Comparison of ENCODE assay signal across 35 cellular contexts in genomic region chr2:121030523-121030922, GRCh38.
"Had no signal": no experiment of that assay in that cellular context is flagged by ENCODE, and none has a peak within 500 bp of the region (broad histone marks: within the 10 kb centered on the region; RNA-seq: fewer than 3 reads in every experiment).

No MANE protein-coding gene starts in this region.

- DNase-seq: activated CD4-positive, alpha-beta memory T cell treated with anti-CD3 and anti-CD28 coated beads for 36 hours; activated CD4-positive, alpha-beta T cell treated with anti-CD3 and anti-CD28 coated beads for 36 hours; activated CD4-positive, alpha-beta T cell treated with anti-CD3 and anti-CD28 coated beads, Interleukin-2, amount 10 ng/mL, durations not matched to agents 7 days and 5 days; activated effector memory CD4-positive, alpha-beta T cell treated with anti-CD3 and anti-CD28 coated beads, Interleukin-2, amount 50 U/mL, for 16 hours; activated naive CD4-positive, alpha-beta T cell; activated naive CD4-positive, alpha-beta T cell treated with anti-CD3 and anti-CD28 coated beads, Interleukin-2, amount 50 U/mL, for 16 hours; activated naive CD8-positive, alpha-beta T cell treated with anti-CD3 and anti-CD28 coated beads for 36 hours; activated T-cell treated with anti-CD3 and anti-CD28 coated beads, Interleukin-2, amount 50 U/mL, for 1 hour; activated T-cell treated with anti-CD3 and anti-CD28 coated beads, Interleukin-2, amount 50 U/mL, for 72 hours; amniotic stem cell; aorta; brain microvascular endothelial cell; central memory CD4-positive, alpha-beta T cell; NCI-H1092 treated with DMSO at 0.1 percent for 48 hours; NCI-H1417; NCI-H146; NCI-H187; NCI-H2029 treated with DMSO at 0.1 percent for 48 hours; NCI-H2107; NCI-H2171; NCI-H510A; NCI-H526; NCI-H748 treated with DMSO at 0.1 percent for 48 hours; NK-92 treated with Interleukin-12 subunit alpha and Interleukin-12 subunit beta, amount 100 ng/mL, for 24 hours; PC-9; SIG-M5; SW 1271; T-helper 1 cell; T-helper 2 cell; T-helper 9 cell had no signal

- H3K4me3 Mint-ChIP-seq: activated CD4-positive, alpha-beta memory T cell treated with anti-CD3 and anti-CD28 coated beads for 36 hours; activated CD4-positive, alpha-beta T cell treated with anti-CD3 and anti-CD28 coated beads for 36 hours; activated CD4-positive, alpha-beta T cell treated with anti-CD3 and anti-CD28 coated beads, Interleukin-2, amount 10 ng/mL, durations not matched to agents 7 days and 5 days; activated naive CD8-positive, alpha-beta T cell treated with anti-CD3 and anti-CD28 coated beads for 36 hours; activated T-cell treated with anti-CD3 and anti-CD28 coated beads, Interleukin-2, amount 50 U/mL, for 72 hours; activated T-helper 17 cell treated with anti-CD3 and anti-CD28 coated beads, Interleukin-2, amount 50 U/mL, for 72 hours; WTC11 had no signal

- H3K4me1 Mint-ChIP-seq: activated CD4-positive, alpha-beta T cell treated with anti-CD3 and anti-CD28 coated beads for 36 hours; activated CD4-positive, alpha-beta T cell treated with anti-CD3 and anti-CD28 coated beads, Interleukin-2, amount 10 ng/mL, durations not matched to agents 7 days and 5 days; activated naive CD8-positive, alpha-beta T cell treated with anti-CD3 and anti-CD28 coated beads for 36 hours; activated T-helper 17 cell treated with anti-CD3 and anti-CD28 coated beads, Interleukin-2, amount 50 U/mL, for 72 hours; WTC11 had no signal

- H3K9me3 Mint-ChIP-seq: activated CD4-positive, alpha-beta memory T cell treated with anti-CD3 and anti-CD28 coated beads for 36 hours; activated CD4-positive, alpha-beta T cell treated with anti-CD3 and anti-CD28 coated beads, Interleukin-2, amount 10 ng/mL, durations not matched to agents 7 days and 5 days; activated naive CD8-positive, alpha-beta T cell treated with anti-CD3 and anti-CD28 coated beads for 36 hours; activated T-cell treated with anti-CD3 and anti-CD28 coated beads, Interleukin-2, amount 50 U/mL, for 72 hours; WTC11 had no signal

- ATAC-seq: activated CD4-positive, alpha-beta T cell treated with anti-CD3 and anti-CD28 coated beads for 36 hours; activated CD4-positive, CD25-positive, alpha-beta regulatory T cell treated with anti-CD3 and anti-CD28 coated beads, Interleukin-2, amount 50 U/mL, for 24 hours; activated T-cell treated with anti-CD3 and anti-CD28 coated beads, Interleukin-2, amount 50 U/mL, for 72 hours; activated T-helper 17 cell treated with anti-CD3 and anti-CD28 coated beads, Interleukin-2, amount 50 U/mL, for 72 hours; Right ventricle myocardium inferior; SK-N-SH treated with all-trans-retinoic acid at 6 μM for 48 hours; WTC11 had no signal

- H3K36me3 Mint-ChIP-seq: activated CD4-positive, alpha-beta memory T cell treated with anti-CD3 and anti-CD28 coated beads for 36 hours; WTC11 had no signal

- H3K27ac Mint-ChIP-seq: activated CD4-positive, alpha-beta memory T cell treated with anti-CD3 and anti-CD28 coated beads for 36 hours; activated CD4-positive, alpha-beta T cell treated with anti-CD3 and anti-CD28 coated beads for 36 hours; activated CD4-positive, alpha-beta T cell treated with anti-CD3 and anti-CD28 coated beads, Interleukin-2, amount 10 ng/mL, durations not matched to agents 7 days and 5 days; activated naive CD8-positive, alpha-beta T cell treated with anti-CD3 and anti-CD28 coated beads for 36 hours; activated T-cell treated with anti-CD3 and anti-CD28 coated beads, Interleukin-2, amount 50 U/mL, for 72 hours; activated T-helper 17 cell treated with anti-CD3 and anti-CD28 coated beads, Interleukin-2, amount 50 U/mL, for 72 hours; WTC11 had no signal
